Comparison of ENCODE assay signal across 6 cellular contexts in the genomic region with DNA sequence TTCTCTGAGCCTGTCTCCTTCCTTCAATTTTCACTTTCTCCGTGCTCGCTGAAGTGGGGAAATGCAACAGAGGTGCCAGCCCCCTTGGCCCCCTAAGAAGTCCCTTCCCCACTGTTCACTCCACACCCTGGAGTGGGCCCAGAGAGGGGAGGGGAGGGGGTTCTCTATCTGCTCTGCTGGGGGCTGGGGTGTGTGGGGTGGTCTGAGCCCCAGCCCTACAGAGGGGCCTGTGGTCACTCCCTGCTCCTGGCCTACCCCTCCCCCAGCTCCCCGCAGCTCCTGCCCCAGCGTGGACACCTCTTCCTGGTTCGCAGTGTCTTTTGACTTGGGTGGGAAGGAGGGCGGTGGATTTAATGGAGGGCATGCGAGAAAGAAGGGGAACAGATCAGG. TPM values are rescaled to one million over a fixed set of nuclear protein-coding genes. Genes with fewer than 3 reads are reported as not detected.
DNase-seq lines count a peak whose midpoint lies in the region; ATAC-seq and TF ChIP-seq lines count a peak whose summit lies in the region.

No MANE protein-coding gene starts in this region.

- ATAC-seq in sciatic nerve = no peak

- H3K4me3 ChIP-seq in SJSA1 (peak overlapping the region; percentile 81), esophagus muscularis mucosa (peak overlapping the region; percentile 79 to 93 (median 84)), spleen (peak overlapping the region; percentile 40 to 91 (median 80))

- peaks cover 49% of the 10 kb centered on the region for H3K36me3 ChIP-seq in SJSA1
- peaks cover 12 to 34% (median 31%) of the 10 kb centered on the region in 4 donors for H3K36me3 ChIP-seq in esophagus muscularis mucosa
- peaks cover 0 to 34% (median 19%) of the 10 kb centered on the region in 6 donors for H3K36me3 ChIP-seq in spleen

- TF ChIP-seq CTCF in esophagus muscularis mucosa (IDR thresholded peaks at IDR 0.05) (no peak), spleen (IDR thresholded peaks at IDR 0.05 in 8 of 11, conservative IDR thresholded peaks at IDR 0.05 in 3 of 11) (no peak)

- peaks cover 57% of the 10 kb centered on the region for H3K4me1 ChIP-seq in SJSA1 (replicated peaks)
- peaks cover 52 to 84% (median 71%) of the 10 kb centered on the region in 4 donors for H3K4me1 ChIP-seq in esophagus muscularis mucosa
- peaks cover 17 to 91% (median 57%) of the 10 kb centered on the region in 6 donors for H3K4me1 ChIP-seq in spleen

- WGBS in esophagus muscularis mucosa = 9% methylated on average over 7 of the region's 7 CpGs
- WGBS in spleen, 5 donors = 15 to 32% (median 19%) methylated on average over 7 of the region's 7 CpGs

- TF ChIP-seq EP300 in esophagus muscularis mucosa (IDR thresholded peaks at IDR 0.05) = no peak

- H3K9me3 ChIP-seq in SJSA1 (replicated peaks) = no peaks in the 10 kb centered on the region
- no peaks in the 10 kb centered on the region for H3K9me3 ChIP-seq in esophagus muscularis mucosa
- H3K9me3 ChIP-seq in spleen = no peaks in the 10 kb centered on the region

- H3K27me3 ChIP-seq in SJSA1 (replicated peaks) (no peaks in the 10 kb centered on the region), esophagus muscularis mucosa (no peaks in the 10 kb centered on the region), spleen (replicated peaks in 1 of 7) (no peaks in the 10 kb centered on the region)

- intact Hi-C loops in esophagus muscularis mucosa (cut with DNase I) = no loop called here
- intact Hi-C loops in spleen (cut with DNase I; ENCODE audit: low total_unique reads) = no loop called here
- intact Hi-C loops in sciatic nerve (cut with DNase I) = no loop called here

- DNase-seq in SJSA1 (ENCODE audit: low read depth in 1 of 2, low spot score in 2 of 2) (no peak), esophagus muscularis mucosa (ENCODE audit: extremely low spot score) (no peak), spleen (peak; percentile 76), sciatic nerve (ENCODE audit: low spot score) (no peak), DMS53 treated with DMSO at 0.1 percent for 48 hours (lab: John Stamatoyannopoulos, UW; ENCODE audit: unreplicated experiment) (no peak), islet precursor cell (no peak)

- no peak for TF ChIP-seq POLR2A in esophagus muscularis mucosa (IDR thresholded peaks at IDR 0.05; ENCODE audit: low read depth)
- no peak for TF ChIP-seq POLR2A in spleen (IDR thresholded peaks at IDR 0.05)

- peak overlapping the region; percentile 94 for H3K27ac ChIP-seq in SJSA1
- H3K27ac ChIP-seq in esophagus muscularis mucosa (replicated peaks in 1 of 4) = peak overlapping the region; percentile 98 to 100 (median 100)
- H3K27ac ChIP-seq in spleen = peak overlapping the region; percentile 78 to 99 (median 98)

RNA-seq across cellular contexts. Expression of gene LZTS2, which starts 1.0 kb away (rescaled TPM):
- 70.0 and 72.8 TPM in 2 replicates for total RNA-seq in SJSA1 (2014; rRNA removed; shearing (Covaris generic))
- total RNA-seq in esophagus muscularis mucosa = 100 to 1,000 TPM in 3 of 4 donors, 10 to 100 TPM in 1; 90.5 to 209 (median 162) TPM
- 10 to 100 TPM; 40.9 to 76.6 (median 56.9) TPM for total RNA-seq in spleen
- polyA plus RNA-seq in spleen = 10 to 100 TPM; 21.8 to 55.3 (median 25.9) TPM
- 78.6 TPM for total RNA-seq in sciatic nerve

RNA-seq across cellular contexts. Expression of gene TWNK, which starts 13.3 kb away (rescaled TPM):
- 4.3 and 7.5 TPM in 2 replicates for total RNA-seq in SJSA1 (2014; rRNA removed; shearing (Covaris generic))
- total RNA-seq in esophagus muscularis mucosa (10 to 100 TPM in 2 of 4 donors, 1 to 10 TPM in 2; 3.7 to 11.1 (median 9.0) TPM), spleen (1 to 10 TPM; 5.6 to 9.4 (median 8.5) TPM), sciatic nerve (5.9 TPM)
- 1 to 10 TPM; 7.4 to 9.9 (median 7.9) TPM for polyA plus RNA-seq in spleen

RNA-seq across cellular contexts. Expression of gene MRPL43, which starts 13.3 kb away (rescaled TPM):
- total RNA-seq in SJSA1 (2014; rRNA removed; shearing (Covaris generic)) = 63.7 and 69.4 TPM in 2 replicates
- total RNA-seq in esophagus muscularis mucosa = 10 to 100 TPM; 54.4 to 98.8 (median 82.4) TPM
- total RNA-seq in spleen = 10 to 100 TPM; 38.3 to 55.9 (median 48.4) TPM
- polyA plus RNA-seq in spleen = 10 to 100 TPM; 70.4 to 92.4 (median 79.1) TPM
- total RNA-seq in sciatic nerve = 84.8 TPM

RNA-seq across cellular contexts. Expression of gene PDZD7, which starts 30.3 kb away (rescaled TPM):
- 0.50 and 1.3 TPM in 2 replicates for total RNA-seq in SJSA1 (2014; rRNA removed; shearing (Covaris generic))
- total RNA-seq in esophagus muscularis mucosa = under 1 TPM; under 0.01 to 0.75 (median 0.39) TPM
- 1 to 10 TPM in 5 of 7 donors, under 1 TPM in 2; 0.42 to 2.3 (median 1.6) TPM for total RNA-seq in spleen
- under 1 TPM; 0.17 to 0.77 (median 0.30) TPM for polyA plus RNA-seq in spleen
- 3.8 TPM for total RNA-seq in sciatic nerve

RNA-seq across cellular contexts. Expression of gene SFXN3, which starts 30.4 kb away (rescaled TPM):
- 29.6 and 52.4 TPM in 2 replicates for total RNA-seq in SJSA1 (2014; rRNA removed; shearing (Covaris generic))
- total RNA-seq in esophagus muscularis mucosa (10 to 100 TPM; 40.9 to 95.5 (median 76.1) TPM), spleen (10 to 100 TPM; 35.6 to 70.0 (median 44.3) TPM), sciatic nerve (58.9 TPM)
- polyA plus RNA-seq in spleen = 10 to 100 TPM in 2 of 3 donors, 1 to 10 TPM in 1; 7.9 to 16.6 (median 10.8) TPM
